21 cellular contexts compared by ENCODE assay signal in the genomic region with DNA sequence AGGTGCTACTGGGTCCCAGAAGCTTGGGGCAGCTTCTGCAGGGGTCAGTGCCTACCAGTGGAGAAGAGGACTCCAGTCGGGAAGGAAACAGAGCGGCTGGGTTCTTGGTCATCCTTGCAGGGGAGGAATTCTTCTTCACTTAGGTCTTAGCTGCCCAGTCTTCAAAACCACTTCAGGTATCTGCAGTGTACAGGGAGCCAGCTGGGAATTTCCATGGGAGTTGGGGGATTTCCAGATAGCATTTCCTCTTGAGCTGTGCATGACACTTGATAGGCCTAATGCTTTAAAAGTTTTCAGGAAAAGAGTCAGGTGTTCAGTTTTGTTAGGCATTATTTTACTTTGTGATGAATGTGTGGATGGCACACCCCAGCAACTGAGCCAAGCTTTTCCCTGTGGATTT. TPM values are rescaled to one million over a fixed set of nuclear protein-coding genes. Genes with fewer than 3 reads are reported as not detected.
A peak's percentile ranks its signal among the peaks of the same experiment; 100 is the strongest.
DNase-seq lines count a peak whose midpoint lies in the region; ATAC-seq, FAIRE-seq and TF ChIP-seq lines count a peak whose summit lies in the region.
"Had no signal": no experiment of that assay in that cellular context is flagged by ENCODE, and none has a peak within 500 bp of the region (broad histone marks: within the 10 kb centered on the region; RNA-seq: fewer than 3 reads in every experiment).

No MANE protein-coding gene starts in this region.

- no peak overlapping the region for H4K8ac ChIP-seq in H9 (replicated peaks; ENCODE audit: insufficient read length, low read depth, low read length)

- ATAC-seq in foreskin keratinocyte (peak; percentile 69), HG02678 (IDR thresholded peaks at IDR 0.05; ENCODE audit: unreplicated experiment) (no peak)
- ATAC-seq in stimulated activated naive B cell treated with anti-CD40 and anti-IgM and Interleukin-4, amounts not matched to agents 10 μg/mL and 1 μg/mL and 100 μg/mL, for 72 hours (replicated peaks), result no peak
- ATAC-seq: HCT116, PC-3 had no signal

- peaks cover 9 to 26% (median 14%) of the 10 kb centered on the region in 3 experiments for H3K36me3 Mint-ChIP-seq in H9 (ENCODE audit: insufficient read depth in 1 of 3, low read depth in 3 of 3)
- H3K36me3 Mint-ChIP-seq in stimulated activated naive B cell treated with anti-CD40 and anti-IgM and Interleukin-4, amounts not matched to agents 10 μg/mL and 1 μg/mL and 100 μg/mL, for 72 hours, result peaks cover 25 to 38% of the 10 kb centered on the region in 2 donors

- no peak overlapping the region for H2BK15ac ChIP-seq in H9 (ENCODE audit: low read depth, low read length)

- no peak overlapping the region for H3K14ac ChIP-seq in H9 (ENCODE audit: insufficient read depth, low read length)

- no peaks in the 10 kb centered on the region for H4K20me1 ChIP-seq in H9 (ENCODE audit: control insufficient read depth, insufficient read depth, insufficient read length)

- no peak overlapping the region for H3K4me3 Mint-ChIP-seq in H9
- no peak overlapping the region for H3K4me3 Mint-ChIP-seq in stimulated activated naive B cell treated with anti-CD40 and anti-IgM and Interleukin-4, amounts not matched to agents 10 μg/mL and 1 μg/mL and 100 μg/mL, for 72 hours

- H3K27ac ChIP-seq in H9 (ENCODE audit: insufficient read length, low read depth, low read length) (no peak overlapping the region), foreskin keratinocyte (no peak overlapping the region), RWPE1 (no peak overlapping the region)
- H3K27ac ChIP-seq: C4-2B, GM23248 had no signal

- no peaks in the 10 kb centered on the region for H3K79me1 ChIP-seq in H9 (ENCODE audit: insufficient read depth, low read depth, low read length, poor library complexity, severe bottlenecking)

- CTCF ChIA-PET in RWPE1 (lab: Yijun Ruan, JAX), result no interaction called here

- H2AFZ ChIP-seq in H9 (ENCODE audit: low read length), result no peak overlapping the region
- H2AFZ ChIP-seq: GM23248 had no signal

- no peak overlapping the region for H2BK5ac ChIP-seq in H9 (ENCODE audit: insufficient read length, low read length)

- no peak overlapping the region for H3T11ph ChIP-seq in H9 (ENCODE audit: low read length)

- peaks cover 9% of the 10 kb centered on the region for H3K27me3 Mint-ChIP-seq in H9 (ENCODE audit: low read depth)
- no peaks in the 10 kb centered on the region for H3K27me3 Mint-ChIP-seq in stimulated activated naive B cell treated with anti-CD40 and anti-IgM and Interleukin-4, amounts not matched to agents 10 μg/mL and 1 μg/mL and 100 μg/mL, for 72 hours

- H3K4me1 ChIP-seq in H9 (ENCODE audit: insufficient read depth, low read length), result no peaks in the 10 kb centered on the region
- no peaks in the 10 kb centered on the region for H3K4me1 ChIP-seq in foreskin keratinocyte

- H4K5ac ChIP-seq in H9 (ENCODE audit: insufficient read length, low read depth, low read length), result no peak overlapping the region

- no peaks in the 10 kb centered on the region for H3K23me2 ChIP-seq in H9 (ENCODE audit: insufficient read length, low read depth, low read length, poor library complexity, severe bottlenecking)

- H3K9me3 Mint-ChIP-seq in H9, result peaks cover 30% of the 10 kb centered on the region in 2 experiments
- H3K9me3 Mint-ChIP-seq in stimulated activated naive B cell treated with anti-CD40 and anti-IgM and Interleukin-4, amounts not matched to agents 10 μg/mL and 1 μg/mL and 100 μg/mL, for 72 hours, result peaks cover 10 to 15% of the 10 kb centered on the region in 2 donors

- TF ChIP-seq POLR2A in H54 (IDR thresholded peaks at IDR 0.05; ENCODE audit: low read depth, low read length), result no peak

- H3K4me2 ChIP-seq in H9 (ENCODE audit: insufficient read depth, insufficient read length, low read length), result no peak overlapping the region

- no peak overlapping the region for H2AK5ac ChIP-seq in H9 (ENCODE audit: insufficient read length, low read length)

- TF ChIP-seq CTCF in H9 (conservative IDR thresholded peaks at IDR 0.05), result no peak
- TF ChIP-seq CTCF in foreskin keratinocyte (conservative IDR thresholded peaks at IDR 0.05), result no peak
- TF ChIP-seq CTCF in RWPE1 (conservative IDR thresholded peaks at IDR 0.05; ENCODE audit: low read depth), result no peak

- no peak overlapping the region for H3K23ac ChIP-seq in H9 (ENCODE audit: insufficient read length, low read depth, low read length)

- H2BK12ac ChIP-seq in H9 (ENCODE audit: insufficient read length, low read depth, low read length), result no peak overlapping the region

- no peak overlapping the region for H3K9ac ChIP-seq in H9 (ENCODE audit: extremely low read depth, insufficient read length, low read length)
- H3K9ac ChIP-seq: GM23248 had no signal

- H3K79me2 ChIP-seq in H9 (ENCODE audit: insufficient read depth, low read length), result no peaks in the 10 kb centered on the region

- no peak overlapping the region for H4K91ac ChIP-seq in H9 (ENCODE audit: insufficient read length, low read depth, low read length)

- no peak overlapping the region for H2BK120ac ChIP-seq in H9 (ENCODE audit: low read depth, low read length, poor library complexity, severe bottlenecking)

- FAIRE-seq in RCC 7860 (lab: Jason Lieb, UNC), result no peak
- FAIRE-seq in H54 (lab: Jason Lieb, UNC), result no peak
- FAIRE-seq: G401.6 had no signal

- peaks cover 7% of the 10 kb centered on the region for H3K9me3 ChIP-seq in H9 (ENCODE audit: control insufficient read depth, low read depth, low read length)

- WGBS in H9 (ENCODE audit: extremely low coverage, insufficient read length, low lambda C conversion rate), result no CpG with 5 or more reads among the region's 2 CpGs

- H3K4ac ChIP-seq in H9 (ENCODE audit: low read depth, low read length), result no peak overlapping the region

- H3K27me3 ChIP-seq in H9 (ENCODE audit: insufficient read depth, low read length), result no peaks in the 10 kb centered on the region
- no peaks in the 10 kb centered on the region for H3K27me3 ChIP-seq in foreskin keratinocyte

- peaks cover 6 to 10% of the 10 kb centered on the region in 2 experiments; a peak in 3 of 4 replicates for H3K4me1 Mint-ChIP-seq in H9
- H3K4me1 Mint-ChIP-seq in stimulated activated naive B cell treated with anti-CD40 and anti-IgM and Interleukin-4, amounts not matched to agents 10 μg/mL and 1 μg/mL and 100 μg/mL, for 72 hours, result peaks cover 31 to 59% of the 10 kb centered on the region in 2 donors

- H3K56ac ChIP-seq in H9 (ENCODE audit: insufficient read length, low read depth, low read length), result no peak overlapping the region

- DNase-seq in H9 (peak; percentile 8), RCC 7860 (ENCODE audit: low spot score) (peak; percentile 8), foreskin keratinocyte (no peak), mesenteric fat pad (ENCODE audit: low spot score) (no peak), RWPE1 (ENCODE audit: low spot score) (no peak), H54 (ENCODE audit: insufficient read length, low spot score) (no peak)
- DNase-seq in stimulated activated naive B cell treated with anti-CD40 and anti-IgM and Interleukin-4, amounts not matched to agents 10 μg/mL and 1 μg/mL and 100 μg/mL, for 72 hours, result no peak
- DNase-seq: AML-193, DND-41, GM23248, KG1, MV-4-11, NCI-H1417, NCI-H187, NCI-H345, NCI-H524 treated with DMSO at 0.1 percent for 48 hours, PC-3 had no signal

- no peak overlapping the region for H3K18ac ChIP-seq in H9 (ENCODE audit: insufficient read length, low read depth, low read length)

- no peak overlapping the region for H3K27ac Mint-ChIP-seq in H9
- H3K27ac Mint-ChIP-seq in stimulated activated naive B cell treated with anti-CD40 and anti-IgM and Interleukin-4, amounts not matched to agents 10 μg/mL and 1 μg/mL and 100 μg/mL, for 72 hours, result peak overlapping the region; percentile 27

- no peak overlapping the region for H2BK20ac ChIP-seq in H9 (ENCODE audit: low read depth, low read length, poor library complexity, severe bottlenecking)

- POLR2A ChIA-PET in RWPE1 (lab: Yijun Ruan, JAX; ENCODE audit: low non-redundant PET), result no interaction called here

RNA-seq across cellular contexts. Expression of gene ENPP6, which starts 58.1 kb away (rescaled TPM):
- total RNA-seq in H9 (2021) (0.09 TPM in 1 of 2 replicates, not detected in the other), foreskin keratinocyte (not detected in 2 replicates), mesenteric fat pad (not detected)
- 0.04 TPM in 1 of 2 replicates, not detected in the other for polyA plus RNA-seq in foreskin keratinocyte
- total RNA-seq: GM23248, PC-3 had no signal
- polyA plus RNA-seq: GM23248 had no signal

Comparison
In these comparisons a context has a peak if more than half of its experiments do, and no peak if none do; other contexts are left out.
1. DNase-seq: peak in H9 (single experiment) and RCC 7860 (single experiment); none in foreskin keratinocyte (0 of 2), stimulated activated naive B cell treated with anti-CD40 and anti-IgM and Interleukin-4, amounts not matched to agents 10 μg/mL and 1 μg/mL and 100 μg/mL, for 72 hours (single experiment), mesenteric fat pad (single experiment), RWPE1 (single experiment) and H54 (single experiment).